8 cellular contexts compared by ENCODE assay signal in genomic region chr17:1627987-1628855, GRCh38. TPM values are rescaled to one million over a fixed set of nuclear protein-coding genes. Genes with fewer than 3 reads are reported as not detected.
DNase-seq lines count a peak whose midpoint lies in the region; ATAC-seq and TF ChIP-seq lines count a peak whose summit lies in the region.

Gene SLC43A2 (minus strand): TSS chr17:1628834. CDS start chr17:1627874, 960 bp downstream.

- in situ Hi-C loops in GM13976 (cut with MboI; ENCODE audit: low sequenced_read_pairs, unreplicated experiment): loop anchor here (5.0 kb wide), 1 partner anchor 51 kb away; no protein-coding TSS in a partner anchor
- in situ Hi-C loops in brain microvascular endothelial cell (cut with HindIII; ENCODE audit: low pct_ligation_motif_present, low sequenced_read_pairs): no loop called here

- no peak for TF ChIP-seq EP300 in sigmoid colon (IDR thresholded peaks at IDR 0.05)

- TF ChIP-seq CTCF in GM13976 (IDR thresholded peaks at IDR 0.05; ENCODE audit: borderline replicate concordance, control extremely low read depth, extremely low read depth, insufficient read depth, missing control alignments): no peak
- no peak for TF ChIP-seq CTCF in brain microvascular endothelial cell (IDR thresholded peaks at IDR 0.05; ENCODE audit: low read depth, low read length, missing control alignments)
- TF ChIP-seq CTCF in sigmoid colon (IDR thresholded peaks at IDR 0.05): no peak

- WGBS in sigmoid colon, 2 donors: 0 to 1% methylated on average over 95 of the region's 95 CpGs

- H3K36me3 ChIP-seq in brain microvascular endothelial cell (replicated peaks): no peaks in the 10 kb centered on the region
- H3K36me3 ChIP-seq in sigmoid colon: no peaks in the 10 kb centered on the region

- H3K4me3 ChIP-seq in brain microvascular endothelial cell (ENCODE audit: low read depth, low read length): peak within 1 kb of the TSS; percentile 73
- peak within 1 kb of the TSS; percentile 63 for H3K4me3 ChIP-seq in iPS-11a (ENCODE audit: low read depth, low read length)
- peak within 1 kb of the TSS; percentile 57 to 74 (median 66) for H3K4me3 ChIP-seq in sigmoid colon

- intact Hi-C loops in sigmoid colon (cut with DNase I): loop anchor here (10.0 kb wide), 1 partner anchor 263 kb away; no protein-coding TSS in a partner anchor

- peak; percentile 94 for DNase-seq in GM13976 (ENCODE audit: low spot score)
- peak; percentile 64 for DNase-seq in NCI-H1694 (lab: John Stamatoyannopoulos, UW)
- DNase-seq in UCSD-AML1 (lab: John Stamatoyannopoulos, UW; ENCODE audit: unreplicated experiment): peak; percentile 88
- peak; percentile 56 for DNase-seq in brain microvascular endothelial cell
- DNase-seq in sigmoid colon: peak; percentile 87

- no peak for TF ChIP-seq POLR2A in sigmoid colon (IDR thresholded peaks at IDR 0.05)

- ATAC-seq in HG02763 (IDR thresholded peaks at IDR 0.05; ENCODE audit: unreplicated experiment): peak; percentile 55
- ATAC-seq in GM18858 (IDR thresholded peaks at IDR 0.05; ENCODE audit: unreplicated experiment): no peak

- H3K9me3 ChIP-seq in sigmoid colon: no peaks in the 10 kb centered on the region

- H3K4me1 ChIP-seq in sigmoid colon: peaks cover 0 to 30% (median 20%) of the 10 kb centered on the region in 4 donors

- H3K27me3 ChIP-seq in brain microvascular endothelial cell (replicated peaks) (no peaks in the 10 kb centered on the region), sigmoid colon (no peaks in the 10 kb centered on the region)

- H3K27ac ChIP-seq in brain microvascular endothelial cell (peak within 1 kb of the TSS; percentile 72), sigmoid colon (peak within 1 kb of the TSS; percentile 86 to 97 (median 94))

RNA-seq across cellular contexts. Expression of gene SLC43A2, which starts in this region (rescaled TPM):
- 1 to 10 TPM; 7.1 to 9.2 (median 7.9) TPM for total RNA-seq in sigmoid colon
- 10 to 100 TPM in 1 of 3 donors, 1 to 10 TPM in 2; 2.4 to 16.5 (median 4.4) TPM for polyA plus RNA-seq in sigmoid colon
